ENCODE assay signal across 8 cellular contexts in the genomic region with DNA sequence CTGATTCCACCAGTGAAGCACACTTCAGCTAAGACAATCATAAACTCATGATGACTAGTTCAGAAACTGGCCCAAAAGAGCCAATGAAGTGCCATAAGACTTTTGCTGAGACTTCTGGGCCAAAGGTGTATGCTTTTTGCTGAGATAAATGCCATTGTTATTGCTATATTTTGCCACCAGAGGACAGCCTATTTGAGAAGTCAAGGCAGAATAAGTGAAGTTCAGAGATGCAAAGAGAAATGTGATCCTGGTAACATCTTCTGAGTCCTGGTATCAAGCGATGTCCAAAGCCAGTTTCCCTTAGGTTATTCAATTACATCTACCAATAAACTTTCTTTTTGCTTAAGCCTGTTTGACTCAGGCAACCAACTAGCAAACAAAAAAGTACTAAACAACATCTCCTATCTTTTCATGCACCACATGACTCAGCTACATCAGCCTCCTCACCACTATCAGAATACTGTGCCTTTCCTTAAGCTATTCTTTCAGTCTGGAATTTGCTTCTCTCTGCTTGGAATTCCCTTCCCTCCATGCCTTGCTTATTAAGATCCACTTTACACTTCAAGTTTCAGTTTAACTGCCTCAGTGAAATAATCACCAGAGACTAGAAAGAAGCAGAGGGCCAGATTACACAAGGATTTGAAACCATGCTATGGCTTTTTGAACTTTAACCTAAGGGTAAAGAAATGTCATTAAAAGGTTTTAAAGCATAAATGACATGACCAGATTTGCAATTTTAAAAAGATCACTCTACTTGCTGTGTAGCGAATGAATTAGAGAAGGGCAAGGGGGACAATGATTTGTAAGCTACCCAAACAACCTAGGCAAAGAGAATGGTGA. TPM values are rescaled to one million over a fixed set of nuclear protein-coding genes. Genes with fewer than 3 reads are reported as not detected.
A peak's percentile ranks its signal among the peaks of the same experiment; 100 is the strongest.
DNase-seq lines count a peak whose midpoint lies in the region; ATAC-seq and TF ChIP-seq lines count a peak whose summit lies in the region.

No MANE protein-coding gene starts in this region.

- no peak overlapping the region for H3K27ac ChIP-seq in 22Rv1
- no peak overlapping the region for H3K27ac ChIP-seq in Peyer's patch

- no peaks in the 10 kb centered on the region for H3K4me1 ChIP-seq in Peyer's patch

- intact Hi-C loops in sciatic nerve (cut with DNase I): no loop called here

- TF ChIP-seq POLR2A in Peyer's patch (IDR thresholded peaks at IDR 0.05): no peak

- TF ChIP-seq CTCF in 22Rv1 (IDR thresholded peaks at IDR 0.05) (peak; percentile 76), Peyer's patch (IDR thresholded peaks at IDR 0.05) (peak in 5 of 6 experiments; percentile 41 to 68 (median 56))

- H3K4me3 ChIP-seq in Peyer's patch: no peak overlapping the region

- ATAC-seq in GM18861 (IDR thresholded peaks at IDR 0.05; ENCODE audit: unreplicated experiment) (no peak), GM21576 (IDR thresholded peaks at IDR 0.05; ENCODE audit: unreplicated experiment) (no peak), sciatic nerve (no peak)

- H3K9me3 ChIP-seq in Peyer's patch: no peaks in the 10 kb centered on the region

- no peaks in the 10 kb centered on the region for H3K27me3 ChIP-seq in Peyer's patch

- no peaks in the 10 kb centered on the region for H3K36me3 ChIP-seq in Peyer's patch

- DNase-seq in GM03348 (ENCODE audit: low spot score) (peak; percentile 8), Peyer's patch (no peak), glomerular visceral epithelial cell (ENCODE audit: extremely low spot score) (peak; percentile 25), sciatic nerve (ENCODE audit: low spot score) (no peak), HuH-7 (ENCODE audit: low spot score) (no peak)

RNA-seq across cellular contexts. Expression of gene CRY1, which starts 14.0 kb away (rescaled TPM):
- total RNA-seq in Peyer's patch: 10 to 100 TPM; 32.4 to 64.4 (median 47.6) TPM
- 20.2 TPM for total RNA-seq in sciatic nerve

Comparison
In these comparisons a context has a peak if more than half of its experiments do, and no peak if none do; other contexts are left out.
1. DNase-seq: peak in GM03348 (single experiment) and glomerular visceral epithelial cell (single experiment); none in Peyer's patch (0 of 3), sciatic nerve (single experiment) and HuH-7 (single experiment).